Comparison of ENCODE assay signal across 9 cellular contexts in genomic region chr2:70993689-70993986, GRCh38. TPM values are rescaled to one million over a fixed set of nuclear protein-coding genes. Genes with fewer than 3 reads are reported as not detected.
DNase-seq lines count a peak whose midpoint lies in the region; FAIRE-seq and TF ChIP-seq lines count a peak whose summit lies in the region.
"Had no signal": no experiment of that assay in that cellular context is flagged by ENCODE, and none has a peak within 500 bp of the region (broad histone marks: within the 10 kb centered on the region; RNA-seq: fewer than 3 reads in every experiment).

No MANE protein-coding gene starts in this region.

- H3K9me3 Mint-ChIP-seq in chondrocyte (ENCODE audit: low read depth): no peaks in the 10 kb centered on the region

- H3K36me3 ChIP-seq in ACC112 (ENCODE audit: insufficient read depth, low read length): no peaks in the 10 kb centered on the region
- H3K36me3 ChIP-seq in HUES48 (ENCODE audit: control insufficient read depth, insufficient read depth, low read length): peaks cover 20% of the 10 kb centered on the region
- peaks cover 29 to 33% of the 10 kb centered on the region in 2 donors for H3K36me3 ChIP-seq in muscle layer of duodenum (ENCODE audit: control insufficient read depth in 1 of 2, insufficient read depth in 2 of 2, low read length in 2 of 2)

- no peak overlapping the region for H3K27ac ChIP-seq in ACC112 (ENCODE audit: low read depth, low read length)
- H3K27ac ChIP-seq in HUES48 (ENCODE audit: low read depth, low read length): no peak overlapping the region
- H3K27ac ChIP-seq in muscle layer of duodenum (ENCODE audit: low read length): peak overlapping the region; percentile 53

- DNase-seq in chondrocyte (ENCODE audit: low spot score) (no peak), NCI-H748 (lab: John Stamatoyannopoulos, UW; ENCODE audit: unreplicated experiment) (no peak), NCI-H446 treated with DMSO at 0.1 percent for 48 hours (lab: John Stamatoyannopoulos, UW) (no peak), D721Med (ENCODE audit: insufficient read length, low spot score) (no peak), NAMALWA (ENCODE audit: low spot score) (no peak)

- peak overlapping the region; percentile 92 for H3K4me3 ChIP-seq in ACC112 (ENCODE audit: low read depth, low read length)
- H3K4me3 ChIP-seq in HUES48 (ENCODE audit: low read depth, low read length): peak overlapping the region; percentile 72
- peak overlapping the region; percentile 76 to 92 for H3K4me3 ChIP-seq in muscle layer of duodenum (ENCODE audit: low read depth in 1 of 2, low read length in 2 of 2)

- no peak for FAIRE-seq in D721Med (lab: Jason Lieb, UNC)
- FAIRE-seq: endometrium had no signal

- H2AFZ ChIP-seq in ACC112 (ENCODE audit: low read length, unreplicated experiment): no peak overlapping the region

- peaks cover 22% of the 10 kb centered on the region for H3K79me2 ChIP-seq in ACC112 (ENCODE audit: control insufficient read depth, insufficient read depth, low read length, unreplicated experiment)

- no peak overlapping the region for H3K27ac Mint-ChIP-seq in chondrocyte (ENCODE audit: unreplicated experiment)

- TF ChIP-seq CTCF in chondrocyte (IDR thresholded peaks at IDR 0.05): no peak
- no peak for TF ChIP-seq CTCF in D721Med (IDR thresholded peaks at IDR 0.05; ENCODE audit: insufficient read depth, missing control alignments)

- no peak overlapping the region for H3K9ac ChIP-seq in HUES48 (ENCODE audit: low read depth, low read length)

- H3K27me3 Mint-ChIP-seq in chondrocyte (ENCODE audit: low read depth): peaks cover 2% of the 10 kb centered on the region

- H3K4me1 Mint-ChIP-seq in chondrocyte (ENCODE audit: low read depth): peaks cover 26% of the 10 kb centered on the region

- H3K4me1 ChIP-seq in ACC112 (ENCODE audit: control insufficient read depth, insufficient read depth, low read length, unreplicated experiment): peaks cover 9% of the 10 kb centered on the region
- H3K4me1 ChIP-seq in HUES48 (ENCODE audit: control insufficient read depth, insufficient read depth, low read length): no peaks in the 10 kb centered on the region
- H3K4me1 ChIP-seq in muscle layer of duodenum (ENCODE audit: control insufficient read depth in 1 of 2, insufficient read depth in 2 of 2, low read length in 2 of 2): peaks cover 5 to 20% of the 10 kb centered on the region in 2 donors

- H3K27me3 ChIP-seq in ACC112 (ENCODE audit: insufficient read depth, low read length): no peaks in the 10 kb centered on the region
- H3K27me3 ChIP-seq in HUES48 (ENCODE audit: control insufficient read depth, insufficient read depth, low read length): peaks cover 5% of the 10 kb centered on the region
- no peaks in the 10 kb centered on the region for H3K27me3 ChIP-seq in muscle layer of duodenum (ENCODE audit: low read depth, low read length)

- H3K36me3 Mint-ChIP-seq in chondrocyte (ENCODE audit: low read depth): peaks cover 11% of the 10 kb centered on the region

- peak overlapping the region; percentile 96 for H3K4me3 Mint-ChIP-seq in chondrocyte (ENCODE audit: unreplicated experiment)

- H3K9me3 ChIP-seq in HUES48 (ENCODE audit: control insufficient read depth, insufficient read depth, low read length): no peaks in the 10 kb centered on the region
- H3K9me3 ChIP-seq in muscle layer of duodenum (ENCODE audit: control insufficient read depth in 1 of 2, low read length in 2 of 2): no peaks in the 10 kb centered on the region

RNA-seq across cellular contexts. Expression of gene TEX261, which starts 1.0 kb away (rescaled TPM):
- 54.1 to 57.3 TPM (median 56.8 TPM) in 3 replicates for total RNA-seq in chondrocyte

RNA-seq across cellular contexts. Expression of gene ANKRD53, which starts 15.2 kb away (rescaled TPM):
- 0.85 to 2.2 TPM (median 1.8 TPM) in 3 replicates for total RNA-seq in chondrocyte

RNA-seq across cellular contexts. Expression of gene ATP6V1B1, which starts 57.9 kb away (rescaled TPM):
- total RNA-seq in chondrocyte: 3.7 to 5.0 TPM (median 3.9 TPM) in 3 replicates
